ENCODE assay signal across 1 cellular context in genomic region chr22:20857838-20858614, GRCh38.
TF ChIP-seq lines count a peak whose summit lies in the region.

No MANE protein-coding gene starts in this region.

TF ChIP-seq in HEK293T, 16 proteins besides CTCF, POLR2A, EP300 and RAD21 (continued from another document):
- TF ChIP-seq L3MBTL2 (conservative IDR thresholded peaks at IDR 0.05) = no peak
TF ChIP-seq in HEK293T: peak in this region for 2.
